17 cellular contexts compared by ENCODE assay signal in the genomic region with DNA sequence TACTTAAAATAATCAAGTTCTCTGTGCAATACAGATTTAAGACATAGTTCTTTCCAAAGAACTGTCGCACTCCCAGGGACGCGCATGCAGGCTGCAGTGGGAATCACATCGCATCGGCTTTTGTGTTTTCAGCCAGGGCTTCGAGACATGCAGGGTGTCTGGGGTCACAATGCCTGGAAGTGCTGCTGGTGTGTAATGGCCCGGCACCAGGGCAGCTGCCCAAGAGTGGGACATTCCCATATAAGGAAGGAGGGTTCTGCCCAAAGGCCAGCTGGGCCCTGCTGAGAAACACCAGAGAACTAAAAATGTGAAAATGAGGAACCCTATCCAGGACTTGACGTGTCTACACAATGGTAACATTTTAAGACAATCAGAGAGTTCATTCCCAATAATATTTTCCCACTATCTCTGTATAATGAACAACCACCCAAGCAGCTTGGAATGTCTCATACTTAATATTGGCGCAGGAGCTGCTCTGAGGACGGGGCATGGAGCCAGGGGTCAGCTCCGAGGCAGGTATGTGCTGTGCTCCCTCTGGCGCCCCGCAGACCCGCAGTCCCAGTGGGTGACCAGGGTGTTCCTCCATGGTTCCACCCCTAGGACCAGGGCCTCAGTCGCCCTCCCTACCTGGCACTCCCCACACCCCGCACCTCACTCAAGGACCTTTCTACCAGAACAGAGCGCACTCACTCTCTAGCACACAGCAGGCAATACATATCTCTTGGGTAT.
"Had no signal": no experiment of that assay in that cellular context is flagged by ENCODE, and none has a peak within 500 bp of the region (broad histone marks: within the 10 kb centered on the region; RNA-seq: fewer than 3 reads in every experiment).

No MANE protein-coding gene starts in this region.

- ATAC-seq: activated CD4-positive, alpha-beta T cell treated with anti-CD3 and anti-CD28 coated beads for 36 hours; activated CD8-positive, alpha-beta T cell treated with anti-CD3 and anti-CD28 coated beads, Interleukin-2, amount 10 ng/mL, durations not matched to agents 7 days and 5 days; effector memory CD8-positive, alpha-beta T cell; lower lobe of right lung; right lobe of liver; stimulated activated naive CD8-positive, alpha-beta T cell treated with anti-CD3 and anti-CD28 coated beads, Interleukin-15, Interleukin-2, amounts not matched to agents 100 U/mL and 50 U/mL, for 24 hours had no signal

- H3K27ac ChIP-seq: lower lobe of right lung, neutrophil, right lobe of liver, suprapubic skin, uterus had no signal

- H3K9me3 ChIP-seq: lower lobe of right lung, neutrophil, right lobe of liver, suprapubic skin, uterus had no signal

- H3K4me3 ChIP-seq: lower lobe of right lung, right lobe of liver, suprapubic skin, uterus had no signal

- H3K36me3 ChIP-seq: uterus had no signal

- DNase-seq: activated CD4-positive, alpha-beta T cell treated with anti-CD3 and anti-CD28 coated beads for 36 hours; activated CD8-positive, alpha-beta T cell treated with anti-CD3 and anti-CD28 coated beads, Interleukin-2, amount 10 ng/mL, durations not matched to agents 7 days and 5 days; activated naive CD4-positive, alpha-beta T cell treated with anti-CD3 and anti-CD28 coated beads for 36 hours; central memory CD4-positive, alpha-beta T cell; cortex of kidney; effector memory CD8-positive, alpha-beta T cell; erythroblast; hippocampal formation; lower lobe of right lung; midbrain; naive B cell; right lobe of liver; stimulated activated naive CD8-positive, alpha-beta T cell treated with anti-CD3 and anti-CD28 coated beads, Interleukin-15, Interleukin-2, amounts not matched to agents 100 U/mL and 50 U/mL, for 24 hours; T-helper 9 cell; uterus had no signal

- H3K27me3 ChIP-seq: neutrophil, right lobe of liver, suprapubic skin, uterus had no signal

- H3K4me1 ChIP-seq: right lobe of liver, uterus had no signal
